ENCODE assay signal across 37 cellular contexts in genomic region chr6:1022719-1023118, GRCh38.
DNase-seq lines count a peak whose midpoint lies in the region; ATAC-seq, FAIRE-seq and TF ChIP-seq lines count a peak whose summit lies in the region.
"Had no signal": no experiment of that assay in that cellular context is flagged by ENCODE, and none has a peak within 500 bp of the region (broad histone marks: within the 10 kb centered on the region; RNA-seq: fewer than 3 reads in every experiment).

No MANE protein-coding gene starts in this region.

- H3K27me3 Mint-ChIP-seq in osteocyte (ENCODE audit: unreplicated experiment) (peaks cover 9% of the 10 kb centered on the region), natural killer cell (ENCODE audit: low read depth in 2 of 2) (peaks cover 0 to 10% of the 10 kb centered on the region in 2 donors)
- H3K27me3 Mint-ChIP-seq: CD4-positive, CD25-positive, alpha-beta regulatory T cell had no signal

- H3K4me1 Mint-ChIP-seq in osteocyte (ENCODE audit: unreplicated experiment) (peaks cover 18% of the 10 kb centered on the region), natural killer cell (no peaks in the 10 kb centered on the region)
- H3K4me1 Mint-ChIP-seq: B cell; CD14-positive monocyte; CD4-positive, alpha-beta memory T cell; CD4-positive, CD25-positive, alpha-beta regulatory T cell; CD8-positive, alpha-beta memory T cell had no signal

- H3K27me3 ChIP-seq in right atrium auricular region: no peaks in the 10 kb centered on the region
- peaks cover 0 to 14% (median 2%) of the 10 kb centered on the region in 9 donors for H3K27me3 ChIP-seq in heart left ventricle
- H3K27me3 ChIP-seq: BLaER1; BLaER1 treated with 17β-estradiol and CSF1 and Interleukin-3, amounts not matched to agents 10 nM and 100 nM had no signal

- H3K27ac Mint-ChIP-seq in osteocyte (ENCODE audit: unreplicated experiment) (no peak overlapping the region), natural killer cell (no peak overlapping the region)
- H3K27ac Mint-ChIP-seq: B cell; CD14-positive monocyte; CD4-positive, alpha-beta memory T cell; CD4-positive, alpha-beta T cell; CD4-positive, CD25-positive, alpha-beta regulatory T cell; CD8-positive, alpha-beta memory T cell; CD8-positive, alpha-beta T cell had no signal

- no peak overlapping the region for H3K9ac ChIP-seq in kidney (ENCODE audit: low read length in 2 of 2)
- H3K9ac ChIP-seq: BLaER1; BLaER1 treated with 17β-estradiol and CSF1 and Interleukin-3, amounts not matched to agents 10 nM and 100 nM had no signal

- H3K9me3 Mint-ChIP-seq in osteocyte (ENCODE audit: unreplicated experiment) (peaks cover 3% of the 10 kb centered on the region), natural killer cell (peaks cover 0 to 2% of the 10 kb centered on the region in 2 donors)
- H3K9me3 Mint-ChIP-seq: CD4-positive, alpha-beta T cell; CD8-positive, alpha-beta memory T cell; CD8-positive, alpha-beta T cell had no signal

- TF ChIP-seq POLR2A in heart left ventricle (IDR thresholded peaks at IDR 0.05): no peak

- no peaks in the 10 kb centered on the region for H3K9me3 ChIP-seq in right atrium auricular region
- no peaks in the 10 kb centered on the region for H3K9me3 ChIP-seq in heart left ventricle
- H3K9me3 ChIP-seq in kidney (ENCODE audit: control insufficient read depth in 1 of 2, low read length in 2 of 2): peaks cover 0 to 2% of the 10 kb centered on the region in 2 donors
- H3K9me3 ChIP-seq: A549, BE2C, Caco-2 had no signal

- no peaks in the 10 kb centered on the region for H3K4me1 ChIP-seq in right atrium auricular region
- H3K4me1 ChIP-seq in heart left ventricle: no peaks in the 10 kb centered on the region
- no peaks in the 10 kb centered on the region for H3K4me1 ChIP-seq in kidney (ENCODE audit: control insufficient read depth in 1 of 2, insufficient read depth in 1 of 2, low read depth in 1 of 2, low read length in 2 of 2)
- H3K4me1 ChIP-seq: BE2C, Caco-2 had no signal

- no peak for TF ChIP-seq CTCF in right atrium auricular region (IDR thresholded peaks at IDR 0.05)
- no peak for TF ChIP-seq CTCF in heart left ventricle (IDR thresholded peaks at IDR 0.05)
- no peak for TF ChIP-seq CTCF in coronary artery (IDR thresholded peaks at IDR 0.05)
- TF ChIP-seq CTCF in kidney (IDR thresholded peaks at IDR 0.05; ENCODE audit: borderline replicate concordance, extremely low read depth, insufficient read depth): no peak
- TF ChIP-seq CTCF in osteocyte (IDR thresholded peaks at IDR 0.05): no peak
- TF ChIP-seq CTCF in natural killer cell (IDR thresholded peaks at IDR 0.05): no peak

- intact Hi-C loops in heart left ventricle (cut with DNase I) (no loop called here), kidney (cut with DNase I) (no loop called here), posterior cingulate gyrus (cut with DNase I) (no loop called here), natural killer cell (cut with micrococcal nuclease) (no loop called here)

- H3K36me3 Mint-ChIP-seq in osteocyte (ENCODE audit: unreplicated experiment) (no peaks in the 10 kb centered on the region), natural killer cell (no peaks in the 10 kb centered on the region)
- H3K36me3 Mint-ChIP-seq: CD14-positive monocyte; CD4-positive, alpha-beta memory T cell; CD4-positive, CD25-positive, alpha-beta regulatory T cell; CD8-positive, alpha-beta memory T cell; CD8-positive, alpha-beta T cell had no signal

- H3K36me3 ChIP-seq in right atrium auricular region: no peaks in the 10 kb centered on the region
- H3K36me3 ChIP-seq in heart left ventricle: no peaks in the 10 kb centered on the region
- no peaks in the 10 kb centered on the region for H3K36me3 ChIP-seq in kidney (ENCODE audit: control insufficient read depth in 1 of 2, insufficient read depth in 2 of 2, low read length in 2 of 2)
- H3K36me3 ChIP-seq: BE2C; BLaER1; BLaER1 treated with 17β-estradiol and CSF1 and Interleukin-3, amounts not matched to agents 10 nM and 100 nM had no signal

- ATAC-seq in heart left ventricle (no peak), natural killer cell (no peak), HG02588 (IDR thresholded peaks at IDR 0.05; ENCODE audit: unreplicated experiment) (no peak)
- ATAC-seq: A549; CD8-positive, alpha-beta T cell had no signal

- no peak overlapping the region for H3K27ac ChIP-seq in right atrium auricular region
- H3K27ac ChIP-seq in heart left ventricle: no peak overlapping the region
- H3K27ac ChIP-seq in coronary artery: no peak overlapping the region
- H3K27ac ChIP-seq in kidney (ENCODE audit: low read depth in 2 of 2, low read length in 2 of 2): no peak overlapping the region
- H3K27ac ChIP-seq: 22Rv1; A549; BLaER1; BLaER1 treated with 17β-estradiol and CSF1 and Interleukin-3, amounts not matched to agents 10 nM and 100 nM; C4-2B had no signal

- FAIRE-seq in kidney (lab: Jason Lieb, UNC): no peak
- FAIRE-seq: A204.1, A549, D721Med had no signal

- H3K4me3 Mint-ChIP-seq in osteocyte (ENCODE audit: unreplicated experiment) (no peak overlapping the region), natural killer cell (no peak overlapping the region)
- H3K4me3 Mint-ChIP-seq: B cell; CD14-positive monocyte; CD4-positive, alpha-beta memory T cell; CD4-positive, alpha-beta T cell; CD4-positive, CD25-positive, alpha-beta regulatory T cell; CD8-positive, alpha-beta memory T cell; CD8-positive, alpha-beta T cell had no signal

- WGBS in heart left ventricle, 4 donors: 97 to 100% (median 99%) methylated on average over 2 of the region's 2 CpGs

- DNase-seq in right atrium auricular region (ENCODE audit: low spot score) (peak; percentile 46), heart left ventricle (no peak), coronary artery (ENCODE audit: low spot score) (peak; percentile 19), kidney (peak; percentile 9), osteocyte (ENCODE audit: extremely low spot score, unreplicated experiment) (peak; percentile 54), posterior cingulate gyrus (no peak), natural killer cell (no peak)
- DNase-seq: 8988T; ACHN; AML-193; BE2C; C1 segment of cervical spinal cord; Caco-2; Calu3; CD4-positive, alpha-beta memory T cell; CD4-positive, alpha-beta T cell; CD4-positive, CD25-positive, alpha-beta regulatory T cell; CD8-positive, alpha-beta memory T cell; CD8-positive, alpha-beta T cell; COR-L47; DMS 273 treated with DMSO at 0.1 percent for 48 hours; DMS153; DMS53; DMS79; DMS79 treated with DMSO at 0.1 percent for 48 hours; DND-41; EL had no signal

- H3K4me3 ChIP-seq in right atrium auricular region (no peak overlapping the region), heart left ventricle (no peak overlapping the region), coronary artery (no peak overlapping the region), kidney (ENCODE audit: low read length in 2 of 2) (no peak overlapping the region)
- H3K4me3 ChIP-seq: A549; BLaER1; BLaER1 treated with 17β-estradiol and CSF1 and Interleukin-3, amounts not matched to agents 10 nM and 100 nM had no signal

Comparison
In these comparisons a context has a peak if more than half of its experiments do, and no peak if none do; other contexts are left out.
1. DNase-seq: peak in right atrium auricular region (single experiment), coronary artery (single experiment), kidney (single experiment) and osteocyte (single experiment); none in heart left ventricle (0 of 5), posterior cingulate gyrus (0 of 10) and natural killer cell (single experiment).